9 cellular contexts compared by ENCODE assay signal in the genomic region with DNA sequence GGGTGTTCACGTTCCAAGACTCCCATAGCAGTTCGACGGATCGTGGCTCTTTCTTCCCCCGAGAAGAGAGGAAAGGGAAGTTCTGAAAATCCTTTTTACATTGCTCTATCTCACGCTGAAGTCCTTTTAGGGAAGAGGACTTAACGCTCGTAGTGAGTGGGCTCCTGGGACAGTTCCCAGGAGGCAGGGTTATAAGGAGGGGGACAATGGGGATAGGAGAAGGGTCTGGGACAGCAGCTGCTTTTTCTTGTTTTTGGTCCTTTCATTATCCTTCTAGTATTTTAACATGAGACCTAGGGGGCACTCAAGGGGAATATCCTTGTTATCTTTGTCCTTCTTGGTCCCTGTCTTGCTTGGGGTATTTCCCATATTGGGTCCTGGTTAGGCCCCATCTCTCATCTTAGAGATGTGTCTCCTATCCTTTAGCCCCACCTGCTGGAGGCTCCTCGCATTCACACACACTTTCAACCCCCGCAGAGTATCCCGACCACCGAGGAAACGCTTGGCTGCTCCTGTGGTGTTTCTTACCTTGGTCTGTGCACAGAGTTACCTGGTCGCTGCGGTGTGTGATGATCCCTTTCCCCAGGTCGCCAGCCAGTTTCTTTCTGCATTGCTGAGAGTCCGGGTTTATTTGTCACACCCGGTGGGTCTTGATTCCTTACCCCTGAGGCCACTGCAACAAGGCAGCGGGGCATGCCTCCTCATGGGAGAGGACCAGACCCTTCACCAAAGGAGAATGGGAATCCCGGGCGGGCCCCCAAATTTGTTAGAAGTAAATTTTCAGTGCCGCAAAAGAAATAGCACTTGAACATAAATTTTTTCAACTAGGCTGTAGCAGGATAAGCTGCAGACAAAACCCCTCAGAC. TPM values are rescaled to one million over a fixed set of nuclear protein-coding genes. Genes with fewer than 3 reads are reported as not detected.
DNase-seq lines count a peak whose midpoint lies in the region; ATAC-seq and TF ChIP-seq lines count a peak whose summit lies in the region.
"Had no signal": no experiment of that assay in that cellular context is flagged by ENCODE, and none has a peak within 500 bp of the region (broad histone marks: within the 10 kb centered on the region; RNA-seq: fewer than 3 reads in every experiment).

No MANE protein-coding gene starts in this region.

- H3K27me3 Mint-ChIP-seq in natural killer cell (ENCODE audit: low read depth in 2 of 2): no peaks in the 10 kb centered on the region
- H3K27me3 Mint-ChIP-seq: IgD-negative memory B cell had no signal

- no peaks in the 10 kb centered on the region for H3K9me3 Mint-ChIP-seq in natural killer cell
- H3K9me3 Mint-ChIP-seq: IgD-negative memory B cell had no signal

- intact Hi-C loops in natural killer cell (cut with micrococcal nuclease): loop anchor here (1.0 to 10.0 kb wide), 3 partner anchors 65 to 739 kb away; no protein-coding TSS in a partner anchor

- H3K4me1 Mint-ChIP-seq in natural killer cell: no peaks in the 10 kb centered on the region

- no peak overlapping the region for H3K27ac Mint-ChIP-seq in natural killer cell

- H3K36me3 Mint-ChIP-seq in natural killer cell: no peaks in the 10 kb centered on the region
- H3K36me3 Mint-ChIP-seq: IgD-negative memory B cell had no signal

- no peak overlapping the region for H3K4me3 Mint-ChIP-seq in natural killer cell
- H3K4me3 Mint-ChIP-seq: IgD-negative memory B cell had no signal

- DNase-seq in Ammon's horn (ENCODE audit: low spot score) (peak; percentile 52), NCI-H82 (lab: John Stamatoyannopoulos, UW) (peak; percentile 92), erythroblast (lab: John Stamatoyannopoulos, UW) (peak; percentile 62 to 74), natural killer cell (peak; percentile 43)
- peak; percentile 17 to 20 for DNase-seq in activated CD8-positive, alpha-beta memory T cell treated with anti-CD3 and anti-CD28 coated beads for 4 hours (ENCODE audit: low read depth in 2 of 2)
- peak; percentile 67 for DNase-seq in stimulated activated naive CD8-positive, alpha-beta T cell treated with anti-CD3 and anti-CD28 coated beads, Interleukin-15, Interleukin-2, amounts not matched to agents 100 U/mL and 50 U/mL, for 24 hours

- TF ChIP-seq CTCF in natural killer cell (IDR thresholded peaks at IDR 0.05): peak; percentile 69

- ATAC-seq in GM18870 (IDR thresholded peaks at IDR 0.05; ENCODE audit: unreplicated experiment) (peak; percentile 83), HG03159 (IDR thresholded peaks at IDR 0.05; ENCODE audit: unreplicated experiment) (peak; percentile 95), natural killer cell (peak; percentile 79 to 96 (median 95))
- ATAC-seq in stimulated activated naive CD8-positive, alpha-beta T cell treated with anti-CD3 and anti-CD28 coated beads, Interleukin-15, Interleukin-2, amounts not matched to agents 100 U/mL and 50 U/mL, for 24 hours: peak; percentile 79

- no peak for TF ChIP-seq POLR2A in erythroblast (IDR thresholded peaks at IDR 0.05; ENCODE audit: low read length)

RNA-seq across cellular contexts. Expression of a gene that starts 29.7 kb away (rescaled TPM):
- 10 to 100 TPM in 1 of 3 donors, 1 to 10 TPM in 2; 5.3 to 24.8 (median 9.2) TPM for total RNA-seq in natural killer cell

Comparison
In these comparisons a context has a peak if more than half of its experiments do, and no peak if none do; other contexts are left out.
1. Peak in every context shown above with its lines: DNase-seq and ATAC-seq.
2. DNase-seq: peak in every context shown above with its lines; median percentile 92 in NCI-H82; 68 in erythroblast; 67 in stimulated activated naive CD8-positive, alpha-beta T cell treated with anti-CD3 and anti-CD28 coated beads, Interleukin-15, Interleukin-2, amounts not matched to agents 100 U/mL and 50 U/mL, for 24 hours; 52 in Ammon's horn; 43 in natural killer cell; 18 in activated CD8-positive, alpha-beta memory T cell treated with anti-CD3 and anti-CD28 coated beads for 4 hours.